In genomic region chr4:151468715-151469696, GRCh38 we compare ENCODE assay signal across 23 cellular contexts.
DNase-seq lines count a peak whose midpoint lies in the region; ATAC-seq and TF ChIP-seq lines count a peak whose summit lies in the region.
"Had no signal": no experiment of that assay in that cellular context is flagged by ENCODE, and none has a peak within 500 bp of the region (broad histone marks: within the 10 kb centered on the region; RNA-seq: fewer than 3 reads in every experiment).

No MANE protein-coding gene starts in this region.

- H3K27ac ChIP-seq in SK-N-SH (ENCODE audit: low read depth in 2 of 2, low read length in 1 of 2): no peak overlapping the region
- no peak overlapping the region for H3K27ac ChIP-seq in foreskin keratinocyte
- H3K27ac ChIP-seq in suprapubic skin: peak overlapping the region; percentile 55
- H3K27ac ChIP-seq in CD4-positive, alpha-beta memory T cell (ENCODE audit: low read depth, low read length): no peak overlapping the region
- H3K27ac ChIP-seq: cardiac muscle cell, heart right ventricle had no signal

- no peak overlapping the region for H2AFZ ChIP-seq in SK-N-SH (ENCODE audit: low read depth)

- CTCF ChIA-PET in SK-N-SH (lab: Yijun Ruan, JAX): no interaction called here
- CTCF ChIA-PET in CD4-positive, alpha-beta memory T cell (lab: Charles Lee; ENCODE audit: partially characterized antibody): interaction anchor here (0.7 kb wide), 1 partner anchor 30 kb away, joined by 3 read pairs; no protein-coding TSS in a partner anchor
- CTCF ChIA-PET in activated CD8-positive, alpha-beta T cell treated with anti-CD3 and anti-CD28 coated beads, Interleukin-2, amount 10 ng/mL, durations not matched to agents 7 days and 5 days (lab: Charles Lee): no interaction called here

- POLR2A ChIA-PET in SK-N-SH (lab: Yijun Ruan, JAX): no interaction called here
- POLR2A ChIA-PET in CD4-positive, alpha-beta memory T cell (lab: Charles Lee; ENCODE audit: partially characterized antibody): no interaction called here
- POLR2A ChIA-PET in activated CD8-positive, alpha-beta T cell treated with anti-CD3 and anti-CD28 coated beads, Interleukin-2, amount 10 ng/mL, durations not matched to agents 7 days and 5 days (lab: Charles Lee): no interaction called here

- no peak overlapping the region for H3K4me2 ChIP-seq in SK-N-SH

- H3K4me1 ChIP-seq in SK-N-SH (ENCODE audit: control insufficient read depth in 1 of 2, insufficient read depth in 2 of 2, low read depth in 1 of 2, low read length in 1 of 2) (peaks cover 0 to 2% of the 10 kb centered on the region in 2 experiments; a peak in 1 of 4 replicates), foreskin keratinocyte (no peaks in the 10 kb centered on the region), suprapubic skin (peaks cover 23% of the 10 kb centered on the region)
- H3K4me1 ChIP-seq in CD4-positive, alpha-beta memory T cell (ENCODE audit: insufficient read depth, low read length): no peaks in the 10 kb centered on the region
- H3K4me1 ChIP-seq: heart right ventricle had no signal

- TF ChIP-seq CTCF in SK-N-SH (IDR thresholded peaks at IDR 0.05) (no peak), foreskin keratinocyte (conservative IDR thresholded peaks at IDR 0.05) (no peak), suprapubic skin (IDR thresholded peaks at IDR 0.05) (no peak)

- no peaks in the 10 kb centered on the region for H3K36me3 Mint-ChIP-seq in CD4-positive, alpha-beta memory T cell
- no peaks in the 10 kb centered on the region for H3K36me3 Mint-ChIP-seq in activated CD8-positive, alpha-beta T cell treated with anti-CD3 and anti-CD28 coated beads, Interleukin-2, amount 10 ng/mL, durations not matched to agents 7 days and 5 days (ENCODE audit: low read depth)

- H3K4me1 Mint-ChIP-seq in CD4-positive, alpha-beta memory T cell: no peaks in the 10 kb centered on the region
- no peaks in the 10 kb centered on the region for H3K4me1 Mint-ChIP-seq in activated CD8-positive, alpha-beta T cell treated with anti-CD3 and anti-CD28 coated beads, Interleukin-2, amount 10 ng/mL, durations not matched to agents 7 days and 5 days (ENCODE audit: low read depth)
- H3K4me1 Mint-ChIP-seq: activated naive CD8-positive, alpha-beta T cell treated with anti-CD3 and anti-CD28 coated beads, Interleukin-2, amount 50 U/mL, for 24 hours had no signal

- no peaks in the 10 kb centered on the region for H3K9me3 ChIP-seq in SK-N-SH
- H3K9me3 ChIP-seq in suprapubic skin: no peaks in the 10 kb centered on the region
- H3K9me3 ChIP-seq in CD4-positive, alpha-beta memory T cell (ENCODE audit: control insufficient read depth in 1 of 2, low read length in 2 of 2): no peaks in the 10 kb centered on the region
- H3K9me3 ChIP-seq: heart right ventricle had no signal

- no peak overlapping the region for H3K27ac Mint-ChIP-seq in CD4-positive, alpha-beta memory T cell
- no peak overlapping the region for H3K27ac Mint-ChIP-seq in activated CD8-positive, alpha-beta T cell treated with anti-CD3 and anti-CD28 coated beads, Interleukin-2, amount 10 ng/mL, durations not matched to agents 7 days and 5 days
- H3K27ac Mint-ChIP-seq: activated naive CD8-positive, alpha-beta T cell treated with anti-CD3 and anti-CD28 coated beads, Interleukin-2, amount 50 U/mL, for 24 hours; stimulated activated naive CD8-positive, alpha-beta T cell treated with anti-CD3 and anti-CD28 coated beads, Interleukin-15, Interleukin-2, amounts not matched to agents 100 ng/mL and 50 ng/mL, for 24 hours had no signal

- no peak for TF ChIP-seq RAD21 in SK-N-SH (IDR thresholded peaks at IDR 0.05; ENCODE audit: low read length)

- DNase-seq in SK-N-SH (no peak), amniotic epithelial cell (ENCODE audit: low read depth) (peak; percentile 32), foreskin keratinocyte (peak; percentile 37 to 43), suprapubic skin (ENCODE audit: low spot score in 2 of 2) (no peak)
- no peak for DNase-seq in CD4-positive, alpha-beta memory T cell
- DNase-seq in activated CD8-positive, alpha-beta T cell treated with anti-CD3 and anti-CD28 coated beads, Interleukin-2, amount 10 ng/mL, durations not matched to agents 7 days and 5 days: no peak
- DNase-seq: 8988T; activated CD4-positive, alpha-beta T cell treated with anti-CD3 and anti-CD28 coated beads, Interleukin-2, amount 50 U/mL, for 48 hours; activated CD4-positive, CD25-positive, alpha-beta regulatory T cell; activated effector memory CD4-positive, alpha-beta T cell treated with anti-CD3 and anti-CD28 coated beads, Interleukin-2, amount 50 U/mL, for 16 hours; activated naive CD8-positive, alpha-beta T cell treated with anti-CD3 and anti-CD28 coated beads, Interleukin-2, amount 50 U/mL, for 24 hours; DMS79; heart right ventricle; KBM-7; NCI-H146; NCI-H510A treated with DMSO at 0.1 percent for 48 hours; stimulated activated CD4-positive, alpha-beta T cell treated with anti-CD3 and anti-CD28 coated beads, Interleukin-4, amount 100 ng/mL, for 1 hour; T1000; trophoblast cell had no signal

- H3F3A ChIP-seq in SK-N-SH (replicated peaks; ENCODE audit: insufficient read depth): no peaks in the 10 kb centered on the region

- no peaks in the 10 kb centered on the region for H3K79me2 ChIP-seq in SK-N-SH (ENCODE audit: insufficient read depth)

- no peak overlapping the region for H3K9ac ChIP-seq in SK-N-SH

- intact Hi-C loops in CD4-positive, alpha-beta memory T cell (cut with micrococcal nuclease): no loop called here

- 80% methylated on average over 3 of the region's 3 CpGs for WGBS in SK-N-SH (ENCODE audit: low lambda C conversion rate)
- WGBS in suprapubic skin: 61% methylated on average over 3 of the region's 3 CpGs

- H3K9me2 ChIP-seq in SK-N-SH: no peaks in the 10 kb centered on the region

- TF ChIP-seq EP300 in SK-N-SH (IDR thresholded peaks at IDR 0.05; ENCODE audit: borderline replicate concordance in 1 of 2, low read depth in 1 of 2, low read length in 1 of 2) (no peak), suprapubic skin (IDR thresholded peaks at IDR 0.05) (no peak)

- no peak overlapping the region for H3K4me3 Mint-ChIP-seq in CD4-positive, alpha-beta memory T cell
- no peak overlapping the region for H3K4me3 Mint-ChIP-seq in activated CD8-positive, alpha-beta T cell treated with anti-CD3 and anti-CD28 coated beads, Interleukin-2, amount 10 ng/mL, durations not matched to agents 7 days and 5 days
- H3K4me3 Mint-ChIP-seq: activated naive CD8-positive, alpha-beta T cell treated with anti-CD3 and anti-CD28 coated beads, Interleukin-2, amount 50 U/mL, for 24 hours; stimulated activated naive CD8-positive, alpha-beta T cell treated with anti-CD3 and anti-CD28 coated beads, Interleukin-15, Interleukin-2, amounts not matched to agents 100 ng/mL and 50 ng/mL, for 24 hours had no signal

- ATAC-seq in SK-N-SH treated with all-trans-retinoic acid at 6 μM for 48 hours: peak; percentile 55; the same call in 2 of the 3 replicates
- ATAC-seq in foreskin keratinocyte: no peak
- no peak for ATAC-seq in activated CD8-positive, alpha-beta T cell treated with anti-CD3 and anti-CD28 coated beads, Interleukin-2, amount 10 ng/mL, durations not matched to agents 7 days and 5 days
- ATAC-seq in HG02981 (IDR thresholded peaks at IDR 0.05; ENCODE audit: unreplicated experiment): no peak
- ATAC-seq: activated naive CD8-positive, alpha-beta T cell treated with anti-CD3 and anti-CD28 coated beads, Interleukin-2, amount 50 U/mL, for 24 hours; heart right ventricle had no signal

- peaks cover 5 to 8% of the 10 kb centered on the region in 2 donors for H3K27me3 Mint-ChIP-seq in CD4-positive, alpha-beta memory T cell
- peaks cover 11% of the 10 kb centered on the region for H3K27me3 Mint-ChIP-seq in activated CD8-positive, alpha-beta T cell treated with anti-CD3 and anti-CD28 coated beads, Interleukin-2, amount 10 ng/mL, durations not matched to agents 7 days and 5 days (ENCODE audit: low read depth)

- H3K36me3 ChIP-seq in SK-N-SH (replicated peaks in 1 of 2; ENCODE audit: control insufficient read depth in 1 of 2, insufficient read depth in 2 of 2, low read length in 1 of 2) (no peaks in the 10 kb centered on the region), suprapubic skin (no peaks in the 10 kb centered on the region)
- H3K36me3 ChIP-seq in CD4-positive, alpha-beta memory T cell (ENCODE audit: insufficient read depth, low read length): no peaks in the 10 kb centered on the region
- H3K36me3 ChIP-seq: cardiac muscle cell, heart right ventricle had no signal

- H3K9me3 Mint-ChIP-seq in CD4-positive, alpha-beta memory T cell: peaks cover 0 to 2% (median 0%) of the 10 kb centered on the region in 8 donors
- no peaks in the 10 kb centered on the region for H3K9me3 Mint-ChIP-seq in activated CD8-positive, alpha-beta T cell treated with anti-CD3 and anti-CD28 coated beads, Interleukin-2, amount 10 ng/mL, durations not matched to agents 7 days and 5 days (ENCODE audit: insufficient read depth)
- H3K9me3 Mint-ChIP-seq: activated naive CD8-positive, alpha-beta T cell treated with anti-CD3 and anti-CD28 coated beads, Interleukin-2, amount 50 U/mL, for 24 hours; stimulated activated naive CD8-positive, alpha-beta T cell treated with anti-CD3 and anti-CD28 coated beads, Interleukin-15, Interleukin-2, amounts not matched to agents 100 ng/mL and 50 ng/mL, for 24 hours had no signal

- TF ChIP-seq POLR2A in suprapubic skin (IDR thresholded peaks at IDR 0.05): no peak

- no peak overlapping the region for H3K4me3 ChIP-seq in SK-N-SH (ENCODE audit: low read depth in 2 of 2, low read length in 1 of 2)
- H3K4me3 ChIP-seq in suprapubic skin: no peak overlapping the region
- no peak overlapping the region for H3K4me3 ChIP-seq in CD4-positive, alpha-beta memory T cell (ENCODE audit: low read length in 2 of 2)
- H3K4me3 ChIP-seq: cardiac muscle cell, heart right ventricle had no signal

- no peaks in the 10 kb centered on the region for H4K20me1 ChIP-seq in SK-N-SH (ENCODE audit: insufficient read depth)

- H3K27me3 ChIP-seq in SK-N-SH (ENCODE audit: insufficient read depth) (no peaks in the 10 kb centered on the region), foreskin keratinocyte (no peaks in the 10 kb centered on the region), suprapubic skin (no peaks in the 10 kb centered on the region)
- no peaks in the 10 kb centered on the region for H3K27me3 ChIP-seq in CD4-positive, alpha-beta memory T cell (ENCODE audit: insufficient read depth, low read length)
- H3K27me3 ChIP-seq: cardiac muscle cell, heart right ventricle had no signal

TF ChIP-seq in SK-N-SH treated with all-trans-retinoic acid at 6 μM for 48 hours, 23 proteins besides CTCF, POLR2A, EP300 and RAD21 (continues in another document):
- TF ChIP-seq CSDC2 (CRISPR knock-in tag; IDR thresholded peaks at IDR 0.05) (no peak), ZNF70 (CRISPR knock-in tag; IDR thresholded peaks at IDR 0.05) (no peak), TCF4 (CRISPR knock-in tag; IDR thresholded peaks at IDR 0.05; ENCODE audit: borderline replicate concordance) (no peak), ZFP3 (CRISPR knock-in tag; IDR thresholded peaks at IDR 0.05) (no peak), GLIS3 (CRISPR knock-in tag; IDR thresholded peaks at IDR 0.05) (no peak)

TF ChIP-seq in SK-N-SH, 30 proteins besides CTCF, POLR2A, EP300 and RAD21 (continues in another document):
- TF ChIP-seq POLR2AphosphoS5 (IDR thresholded peaks at IDR 0.05; ENCODE audit: low read depth, low read length): no peak
- TF ChIP-seq YY1 (IDR thresholded peaks at IDR 0.05; ENCODE audit: low read depth): no peak
- TF ChIP-seq MEF2A (IDR thresholded peaks at IDR 0.05; ENCODE audit: borderline replicate concordance, low read depth): no peak

Comparison
In these comparisons a context has a peak if more than half of its experiments do, and no peak if none do; other contexts are left out.
1. DNase-seq: peak in amniotic epithelial cell (single experiment) and foreskin keratinocyte (2 of 2); none in SK-N-SH (single experiment), suprapubic skin (0 of 2), CD4-positive, alpha-beta memory T cell (0 of 5) and activated CD8-positive, alpha-beta T cell treated with anti-CD3 and anti-CD28 coated beads, Interleukin-2, amount 10 ng/mL, durations not matched to agents 7 days and 5 days (single experiment).